18 cellular contexts compared by ENCODE assay signal in genomic region chr6:5277589-5277988, GRCh38.
"Had no signal": no experiment of that assay in that cellular context is flagged by ENCODE, and none has a peak within 500 bp of the region (broad histone marks: within the 10 kb centered on the region; RNA-seq: fewer than 3 reads in every experiment).

No MANE protein-coding gene starts in this region.

- H3K9me3 ChIP-seq: mucosa of descending colon, neutrophil, sigmoid colon, tibial artery, upper lobe of left lung, uterus had no signal

- H3K27me3 ChIP-seq: hepatocyte, neutrophil, sigmoid colon, tibial artery, upper lobe of left lung, uterus had no signal

- H3K27me3 Mint-ChIP-seq: naive thymus-derived CD8-positive, alpha-beta T cell had no signal

- DNase-seq: effector CD8-positive, alpha-beta T cell; foreskin melanocyte; head of caudate nucleus; left colon; mammary epithelial cell; mucosa of descending colon; naive thymus-derived CD8-positive, alpha-beta T cell; sigmoid colon; stimulated activated CD4-positive, alpha-beta T cell treated with anti-CD3 and anti-CD28 coated beads, Interleukin-2, amount 100 ng/mL, for 24 hours; stimulated activated CD4-positive, alpha-beta T cell treated with anti-CD3 and anti-CD28 coated beads, Interleukin-4, amount 100 ng/mL, for 4 hours; stimulated activated naive CD4-positive, alpha-beta T cell treated with Interleukin-2 at 50 U/mL for 16 hours; tibial artery; upper lobe of left lung; uterus had no signal

- H3K36me3 ChIP-seq: neutrophil, sigmoid colon, tibial artery, upper lobe of left lung, uterus had no signal

- H3K4me2 ChIP-seq: hepatocyte had no signal

- H3K27ac ChIP-seq: coronary artery, hepatocyte, neutrophil, sigmoid colon, skin epidermis, tibial artery, upper lobe of left lung, uterus had no signal

- H3K9me3 Mint-ChIP-seq: naive thymus-derived CD8-positive, alpha-beta T cell had no signal

- H3K4me1 ChIP-seq: sigmoid colon, tibial artery, uterus had no signal

- H3K4me3 Mint-ChIP-seq: naive thymus-derived CD8-positive, alpha-beta T cell had no signal

- H3K4me3 ChIP-seq: coronary artery, hepatocyte, mucosa of descending colon, sigmoid colon, skin epidermis, tibial artery, upper lobe of left lung, uterus had no signal

- H2AFZ ChIP-seq: hepatocyte had no signal

- ATAC-seq: left colon; mucosa of descending colon; naive thymus-derived CD8-positive, alpha-beta T cell had no signal
